Comparison of ENCODE assay signal across 1 cellular context in genomic region chr5:146647656-146648199, GRCh38.
TF ChIP-seq lines count a peak whose summit lies in the region.

No MANE protein-coding gene starts in this region.

TF ChIP-seq in SK-N-SH, 30 proteins besides CTCF, POLR2A, EP300 and RAD21 (continued from another document):
- TF ChIP-seq REST (IDR thresholded peaks at IDR 0.05; ENCODE audit: low read depth, low read length) (peak; percentile 97), RXRA (IDR thresholded peaks at IDR 0.05; ENCODE audit: borderline replicate concordance, low read depth) (no peak), FOXJ3 (CRISPR knock-in tag; IDR thresholded peaks at IDR 0.05) (peak; percentile 78; the same call in 1 of the 2 replicates), TAF1 (IDR thresholded peaks at IDR 0.05; ENCODE audit: borderline replicate concordance, low read depth, low read length) (no peak), FOXM1 (IDR thresholded peaks at IDR 0.05; ENCODE audit: low read depth) (no peak), MXI1 (IDR thresholded peaks at IDR 0.05; ENCODE audit: low read depth, low read length) (peak; percentile 79; the same call in 1 of the 2 replicates), RCOR1 (IDR thresholded peaks at IDR 0.05; ENCODE audit: low read length) (peak; percentile 79; the same call in 1 of the 2 replicates), RFX5 (IDR thresholded peaks at IDR 0.05; ENCODE audit: low read length) (no peak), MEF2A (IDR thresholded peaks at IDR 0.05; ENCODE audit: borderline replicate concordance, low read depth) (0 out of 2 replicates have a peak, but pooled peaks have one; percentile 14), EZH2phosphoT487 (IDR thresholded peaks at IDR 0.05; ENCODE audit: borderline replicate concordance, low read depth) (no peak), MAX (IDR thresholded peaks at IDR 0.05; ENCODE audit: low read depth) (no peak; the same call in 1 of the 2 replicates), NRF1 (IDR thresholded peaks at IDR 0.05; ENCODE audit: low read depth, low read length) (no peak), ZBTB33 (IDR thresholded peaks at IDR 0.05; ENCODE audit: borderline replicate concordance, low read depth) (no peak), JUND (IDR thresholded peaks at IDR 0.05) (no peak), ELF1 (IDR thresholded peaks at IDR 0.05) (no peak), TEAD4 (IDR thresholded peaks at IDR 0.05; ENCODE audit: borderline replicate concordance, insufficient read depth) (peak; percentile 57; the same call in 1 of the 2 replicates), GATA2 (CRISPR knock-in tag; IDR thresholded peaks at IDR 0.05) (peak; percentile 93), NFIC (IDR thresholded peaks at IDR 0.05; ENCODE audit: borderline replicate concordance) (peak; percentile 75), PBX3 (IDR thresholded peaks at IDR 0.05) (peak; percentile 67; the same call in 1 of the 2 replicates), CHD2 (IDR thresholded peaks at IDR 0.05; ENCODE audit: low read length, partially characterized antibody) (peak; percentile 60), POLR2AphosphoS5 (IDR thresholded peaks at IDR 0.05; ENCODE audit: low read depth, low read length) (peak; percentile 50; the same call in 1 of the 2 replicates), SMC3 (IDR thresholded peaks at IDR 0.05; ENCODE audit: low read depth, low read length) (peak; percentile 1; the same call in 1 of the 2 replicates), IRF3 (IDR thresholded peaks at IDR 0.05; ENCODE audit: low read depth, low read length) (no peak)
